Comparison of ENCODE assay signal across 13 cellular contexts in the genomic region with DNA sequence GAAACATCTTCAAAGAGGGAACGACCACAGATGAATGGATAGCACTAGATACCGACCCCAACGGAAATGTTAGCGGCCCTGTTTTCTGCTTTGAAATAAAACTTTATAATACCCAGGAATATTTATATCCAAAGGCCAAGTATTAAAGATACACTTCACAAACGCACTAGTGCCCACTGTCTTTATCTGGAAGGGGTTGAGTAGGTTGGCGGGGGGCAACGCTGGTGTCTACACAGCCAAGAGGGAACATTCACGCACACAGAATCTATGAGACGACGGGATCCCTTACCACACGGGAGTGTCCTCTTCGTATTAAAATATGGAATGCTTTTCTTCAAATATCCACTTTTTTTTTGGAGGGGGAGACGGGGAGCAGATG. TPM values are rescaled to one million over a fixed set of nuclear protein-coding genes. Genes with fewer than 3 reads are reported as not detected.
A peak's percentile ranks its signal among the peaks of the same experiment; 100 is the strongest.
DNase-seq lines count a peak whose midpoint lies in the region; ATAC-seq, FAIRE-seq and TF ChIP-seq lines count a peak whose summit lies in the region.
"Had no signal": no experiment of that assay in that cellular context is flagged by ENCODE, and none has a peak within 500 bp of the region (broad histone marks: within the 10 kb centered on the region; RNA-seq: fewer than 3 reads in every experiment).

No MANE protein-coding gene starts in this region.

- H3K27ac Mint-ChIP-seq in endothelial cell (ENCODE audit: unreplicated experiment) = no peak overlapping the region
- no peak overlapping the region for H3K27ac Mint-ChIP-seq in neural crest cell (ENCODE audit: unreplicated experiment)

- FAIRE-seq in kidney (lab: Jason Lieb, UNC) = no peak

- H3K36me3 ChIP-seq in kidney (ENCODE audit: control insufficient read depth in 1 of 2, insufficient read depth in 2 of 2, low read length in 2 of 2) = no peaks in the 10 kb centered on the region

- H3K9me3 Mint-ChIP-seq in endothelial cell (ENCODE audit: unreplicated experiment) = no peaks in the 10 kb centered on the region
- no peaks in the 10 kb centered on the region for H3K9me3 Mint-ChIP-seq in neural crest cell

- H3K9me3 ChIP-seq in kidney (ENCODE audit: control insufficient read depth in 1 of 2, low read length in 2 of 2) = no peaks in the 10 kb centered on the region

- POLR2A ChIA-PET in AG04449 (lab: Yijun Ruan, JAX) = no interaction called here

- H3K4me3 Mint-ChIP-seq in endothelial cell (ENCODE audit: unreplicated experiment) (peak overlapping the region; percentile 82), neural crest cell (peak overlapping the region; percentile 57)

- intact Hi-C loops in kidney (cut with DNase I) = no loop called here

- ATAC-seq in HG03159 (IDR thresholded peaks at IDR 0.05; ENCODE audit: unreplicated experiment) (no peak), GM21619 (IDR thresholded peaks at IDR 0.05; ENCODE audit: unreplicated experiment) (no peak), GM21367 (IDR thresholded peaks at IDR 0.05; ENCODE audit: unreplicated experiment) (no peak)

- no peak overlapping the region for H3K27ac ChIP-seq in kidney (ENCODE audit: low read depth in 2 of 2, low read length in 2 of 2)
- H3K27ac ChIP-seq: WERI-Rb-1 had no signal

- H3K36me3 Mint-ChIP-seq in endothelial cell (ENCODE audit: low read depth, unreplicated experiment) (peaks cover 8% of the 10 kb centered on the region), neural crest cell (ENCODE audit: low read depth) (no peaks in the 10 kb centered on the region)

- no peak for DNase-seq in AG04449 (ENCODE audit: low read depth, low spot score)
- DNase-seq in GM13977 (ENCODE audit: low spot score) = peak; percentile 13
- DNase-seq in endothelial cell (ENCODE audit: low spot score) = no peak
- DNase-seq in neural crest cell (ENCODE audit: low read depth, low spot score) = no peak
- DNase-seq in kidney = no peak
- DNase-seq: activated T-cell treated with anti-CD3 and anti-CD28 coated beads, Interleukin-2, amount 50 U/mL, for 1 hour; midbrain; NCI-H1930; NCI-H774; WERI-Rb-1 had no signal

- H3K9ac ChIP-seq in kidney (ENCODE audit: low read length in 2 of 2) = no peak overlapping the region

- H3K4me1 Mint-ChIP-seq in endothelial cell (ENCODE audit: unreplicated experiment) (peaks cover 54% of the 10 kb centered on the region), neural crest cell (peaks cover 24% of the 10 kb centered on the region)

- in situ Hi-C loops in GM13977 (cut with MboI; ENCODE audit: low pct_unique_long_range_greater_than_20kb, low sequenced_read_pairs, unreplicated experiment) = no loop called here

- H3K27me3 Mint-ChIP-seq in endothelial cell (ENCODE audit: unreplicated experiment) (peaks cover 51% of the 10 kb centered on the region), neural crest cell (ENCODE audit: low read depth) (peaks cover 97% of the 10 kb centered on the region)

- CTCF ChIA-PET in AG04449 (lab: Yijun Ruan, JAX) = interaction anchor here (0.9 to 1.2 kb wide), 3 partner anchors 16 to 105 kb away, joined by 3 to 7 read pairs (median 3); no protein-coding TSS in a partner anchor

- peaks cover 0 to 13% of the 10 kb centered on the region in 2 donors for H3K4me1 ChIP-seq in kidney (ENCODE audit: control insufficient read depth in 1 of 2, insufficient read depth in 1 of 2, low read depth in 1 of 2, low read length in 2 of 2)

- H3K4me3 ChIP-seq in AG04449 (ENCODE audit: low read depth, low read length) (peak overlapping the region; percentile 65), kidney (ENCODE audit: low read length in 2 of 2) (no peak overlapping the region)

- no peak for TF ChIP-seq CTCF in AG04449 (IDR thresholded peaks at IDR 0.05; ENCODE audit: insufficient read depth, low read length, missing control alignments)
- TF ChIP-seq CTCF in GM13977 (IDR thresholded peaks at IDR 0.05; ENCODE audit: extremely low read depth, insufficient read depth, missing control alignments) = no peak
- no peak for TF ChIP-seq CTCF in endothelial cell (IDR thresholded peaks at IDR 0.05; ENCODE audit: unreplicated experiment)
- no peak for TF ChIP-seq CTCF in neural crest cell (conservative IDR thresholded peaks at IDR 0.05)
- TF ChIP-seq CTCF in kidney (IDR thresholded peaks at IDR 0.05; ENCODE audit: borderline replicate concordance, extremely low read depth, insufficient read depth) = no peak

RNA-seq across cellular contexts. Expression of a gene that starts 3.3 kb away (rescaled TPM):
- total RNA-seq in endothelial cell (ENCODE audit: unreplicated experiment) (1.5 TPM), neural crest cell (not detected in 2 replicates), kidney (0.31 TPM)
- polyA plus RNA-seq in kidney (ENCODE audit: insufficient read depth, low read depth, low replicate concordance) = not detected
